Comparison of ENCODE assay signal across 6 cellular contexts in genomic region chr7:65045589-65045988, GRCh38. TPM values are rescaled to one million over a fixed set of nuclear protein-coding genes. Genes with fewer than 3 reads are reported as not detected.
DNase-seq lines count a peak whose midpoint lies in the region; ATAC-seq, FAIRE-seq and TF ChIP-seq lines count a peak whose summit lies in the region.
"Not testable (repeated sequence)": the region's sequence is repeated elsewhere in the genome, so short reads cannot be mapped to it uniquely, and the experiment has no call there.

No MANE protein-coding gene starts in this region.

- CTCF ChIA-PET in K562 (lab: Yijun Ruan, JAX; ENCODE audit: low intra/inter-chr PET ratio): not testable (repeated sequence)

- H2BK12ac ChIP-seq in H9 (ENCODE audit: insufficient read length, low read depth, low read length): not testable (repeated sequence)

- H2BK5ac ChIP-seq in H9 (ENCODE audit: insufficient read length, low read length): not testable (repeated sequence)

- TF ChIP-seq CTCF in H9 (conservative IDR thresholded peaks at IDR 0.05); K562 (IDR thresholded peaks at IDR 0.05 in 2 of 3, conservative IDR thresholded peaks at IDR 0.05 in 1 of 3; ENCODE audit: insufficient read depth in 2 of 3, low read depth in 1 of 3, low read length in 3 of 3); type B pancreatic cell (conservative IDR thresholded peaks at IDR 0.05): not testable (repeated sequence)

- intact Hi-C loops in K562 (cut with micrococcal nuclease): not testable (repeated sequence)

- H3K9me3 Mint-ChIP-seq in H9; stimulated activated effector memory CD8-positive, alpha-beta T cell treated with anti-CD3 and anti-CD28 coated beads, Interleukin-12 subunit alpha, Interleukin-12 subunit beta, amount 100 ng/mL, for 72 hours; type B pancreatic cell: not testable (repeated sequence)

- not testable (repeated sequence) for H4K8ac ChIP-seq in H9 (replicated peaks; ENCODE audit: insufficient read length, low read depth, low read length)

- not testable (repeated sequence) for H3K4ac ChIP-seq in H9 (ENCODE audit: low read depth, low read length)

- H3K23ac ChIP-seq in H9 (ENCODE audit: insufficient read length, low read depth, low read length): not testable (repeated sequence)

- not testable (repeated sequence) for H3K9ac ChIP-seq in H9 (ENCODE audit: extremely low read depth, insufficient read length, low read length); K562 (ENCODE audit: insufficient read depth in 1 of 2, low read depth in 2 of 2, low read length in 2 of 2)

- H2BK15ac ChIP-seq in H9 (ENCODE audit: low read depth, low read length): not testable (repeated sequence)

- not testable (repeated sequence) for H2BK120ac ChIP-seq in H9 (ENCODE audit: low read depth, low read length, poor library complexity, severe bottlenecking)

- peak overlapping the region; percentile 17 to 68 (median 45); a peak in 2 of 7 replicates for H3K27ac Mint-ChIP-seq in H9
- H3K27ac Mint-ChIP-seq in T-helper 17 cell: peak overlapping the region; percentile 49
- H3K27ac Mint-ChIP-seq in stimulated activated effector memory CD8-positive, alpha-beta T cell treated with anti-CD3 and anti-CD28 coated beads, Interleukin-12 subunit alpha, Interleukin-12 subunit beta, amount 100 ng/mL, for 72 hours: peak overlapping the region; percentile 33
- peak overlapping the region; percentile 70 for H3K27ac Mint-ChIP-seq in type B pancreatic cell

- peaks cover 22% of the 10 kb centered on the region for H3K36me3 ChIP-seq in K562 (ENCODE audit: control insufficient read depth, insufficient read depth, low read length)

- not testable (repeated sequence) for H4K91ac ChIP-seq in H9 (ENCODE audit: insufficient read length, low read depth, low read length)

- not testable (repeated sequence) for ATAC-seq in T-helper 17 cell; stimulated activated effector memory CD8-positive, alpha-beta T cell treated with anti-CD3 and anti-CD28 coated beads, Interleukin-12 subunit alpha, Interleukin-12 subunit beta, amount 100 ng/mL, for 72 hours
- ATAC-seq in K562: peak; percentile 11; the same call in 2 of the 3 replicates

- peaks cover 8 to 10% of the 10 kb centered on the region in 2 experiments for H3K4me1 Mint-ChIP-seq in H9
- not testable (repeated sequence) for H3K4me1 Mint-ChIP-seq in T-helper 17 cell; type B pancreatic cell (ENCODE audit: unreplicated experiment)
- H3K4me1 Mint-ChIP-seq in stimulated activated effector memory CD8-positive, alpha-beta T cell treated with anti-CD3 and anti-CD28 coated beads, Interleukin-12 subunit alpha, Interleukin-12 subunit beta, amount 100 ng/mL, for 72 hours: peaks cover 11% of the 10 kb centered on the region

- H3K79me2 ChIP-seq in H9 (ENCODE audit: insufficient read depth, low read length): not testable (repeated sequence)
- H3K79me2 ChIP-seq in K562 (ENCODE audit: control insufficient read depth, insufficient read depth, low read length): peaks cover 46% of the 10 kb centered on the region

- not testable (repeated sequence) for TF ChIP-seq POLR2A in K562 (conservative IDR thresholded peaks at IDR 0.05)

- H3K9me3 ChIP-seq in H9 (ENCODE audit: control insufficient read depth, low read depth, low read length); T-helper 17 cell (ENCODE audit: control insufficient read depth, low read length, poor library complexity, severe bottlenecking); K562 (replicated peaks; ENCODE audit: control insufficient read depth, insufficient read depth, low read depth, low read length): not testable (repeated sequence)

- not testable (repeated sequence) for H3K27ac ChIP-seq in H9 (ENCODE audit: insufficient read length, low read depth, low read length); K562 (ENCODE audit: extremely low read depth, low read depth, low read length)

- not testable (repeated sequence) for H2AK5ac ChIP-seq in H9 (ENCODE audit: insufficient read length, low read length)

- not testable (repeated sequence) for H3T11ph ChIP-seq in H9 (ENCODE audit: low read length)

- H4K20me1 ChIP-seq in H9 (ENCODE audit: control insufficient read depth, insufficient read depth, insufficient read length); K562 (replicated peaks; ENCODE audit: control insufficient read depth, insufficient read depth, low read length): not testable (repeated sequence)

- POLR2A ChIA-PET in K562 (lab: Yijun Ruan, JAX): not testable (repeated sequence)

- TF ChIP-seq EP300 in K562 (IDR thresholded peaks at IDR 0.05; ENCODE audit: low read length): not testable (repeated sequence)

- not testable (repeated sequence) for H4K5ac ChIP-seq in H9 (ENCODE audit: insufficient read length, low read depth, low read length)

- H3K56ac ChIP-seq in H9 (ENCODE audit: insufficient read length, low read depth, low read length): not testable (repeated sequence)

- H3K27me3 Mint-ChIP-seq in H9 (ENCODE audit: low read depth); T-helper 17 cell; type B pancreatic cell: not testable (repeated sequence)

- H3K23me2 ChIP-seq in H9 (ENCODE audit: insufficient read length, low read depth, low read length, poor library complexity, severe bottlenecking): not testable (repeated sequence)

- not testable (repeated sequence) for FAIRE-seq in K562 (lab: Jason Lieb, UNC)

- H3K4me2 ChIP-seq in H9 (ENCODE audit: insufficient read depth, insufficient read length, low read length); K562 (ENCODE audit: insufficient read depth, low read length): not testable (repeated sequence)

- not testable (repeated sequence) for H3K4me3 Mint-ChIP-seq in H9; T-helper 17 cell; stimulated activated effector memory CD8-positive, alpha-beta T cell treated with anti-CD3 and anti-CD28 coated beads, Interleukin-12 subunit alpha, Interleukin-12 subunit beta, amount 100 ng/mL, for 72 hours; type B pancreatic cell

- BruUV-seq in K562 (replicated peaks; lab: Mats Ljungman, UMichigan): not testable (repeated sequence)

- not testable (repeated sequence) for H2AFZ ChIP-seq in H9 (ENCODE audit: low read length); K562 (ENCODE audit: low read depth, low read length)

- not testable (repeated sequence) for H2BK20ac ChIP-seq in H9 (ENCODE audit: low read depth, low read length, poor library complexity, severe bottlenecking)

- not testable (repeated sequence) for H3K9me1 ChIP-seq in K562 (ENCODE audit: control insufficient read depth, insufficient read depth, low read length)

- in situ Hi-C loops in K562 (cut with MboI): not testable (repeated sequence)

- not testable (repeated sequence) for TF ChIP-seq RAD21 in K562 (CRISPR knock-in tag; conservative IDR thresholded peaks at IDR 0.05 in 1 of 2, IDR thresholded peaks at IDR 0.05 in 1 of 2)

- H3K18ac ChIP-seq in H9 (ENCODE audit: insufficient read length, low read depth, low read length): not testable (repeated sequence)

- H3K27me3 ChIP-seq in H9 (ENCODE audit: insufficient read depth, low read length); K562 (ENCODE audit: control insufficient read depth in 2 of 2, insufficient read depth in 2 of 2, low read length in 2 of 2): not testable (repeated sequence)

- H3K36me3 Mint-ChIP-seq in H9 (ENCODE audit: insufficient read depth in 1 of 3, low read depth in 3 of 3); T-helper 17 cell (ENCODE audit: low read depth): not testable (repeated sequence)
- H3K36me3 Mint-ChIP-seq in stimulated activated effector memory CD8-positive, alpha-beta T cell treated with anti-CD3 and anti-CD28 coated beads, Interleukin-12 subunit alpha, Interleukin-12 subunit beta, amount 100 ng/mL, for 72 hours: peaks cover 10% of the 10 kb centered on the region
- H3K36me3 Mint-ChIP-seq in type B pancreatic cell: peaks cover 13% of the 10 kb centered on the region

- not testable (repeated sequence) for H3K4me1 ChIP-seq in H9 (ENCODE audit: insufficient read depth, low read length); K562 (replicated peaks in 1 of 2; ENCODE audit: control insufficient read depth in 2 of 2, insufficient read depth in 2 of 2, low read length in 2 of 2)

- no CpG with 5 or more reads among the region's 2 CpGs for WGBS in H9 (ENCODE audit: extremely low coverage, insufficient read length, low lambda C conversion rate)
- WGBS in K562 (ENCODE audit: insufficient coverage, low coverage, missing lambda C conversion rate): 90% methylated on average over 2 of the region's 2 CpGs

- not testable (repeated sequence) for H3K79me1 ChIP-seq in H9 (ENCODE audit: insufficient read depth, low read depth, low read length, poor library complexity, severe bottlenecking)

- DNase-seq in H9; T-helper 17 cell; K562 (ENCODE audit: extremely low read depth in 1 of 4, low spot score in 3 of 4); stimulated activated effector memory CD8-positive, alpha-beta T cell treated with anti-CD3 and anti-CD28 coated beads, Interleukin-12 subunit alpha, Interleukin-12 subunit beta, amount 100 ng/mL, for 72 hours (ENCODE audit: low spot score in 2 of 2); type B pancreatic cell (ENCODE audit: extremely low spot score, unreplicated experiment): not testable (repeated sequence)
- DNase-seq in MV-4-11 (lab: John Stamatoyannopoulos, UW): peak; percentile 1

- H3K14ac ChIP-seq in H9 (ENCODE audit: insufficient read depth, low read length): not testable (repeated sequence)

- not testable (repeated sequence) for H3K4me3 ChIP-seq in K562

RNA-seq across cellular contexts. Expression of gene ERV3-1, which starts 39.1 kb away (rescaled TPM):
- 13.9 and 16.5 TPM in 2 replicates for total RNA-seq in H9 (2021)
- total RNA-seq in T-helper 17 cell: 10 to 100 TPM; 15.2 to 21.8 TPM
- total RNA-seq in K562 (2011; cell fraction: chromatin; rRNA removed; ENCODE audit: low replicate concordance): 63.4 and 111 TPM in 2 replicates
- total RNA-seq in K562 (2011; cell fraction: nucleolus; rRNA removed): 46.4 and 53.8 TPM in 2 replicates
- 86.2 and 152 TPM in 2 replicates for total RNA-seq in K562 (2011; cell fraction: nucleoplasm; rRNA removed)
- total RNA-seq in K562 (2014; rRNA removed): 13.9 and 15.6 TPM in 2 replicates
- total RNA-seq in K562 (2014; rRNA removed; fragmentation: Illumina TruSeq; extraction: Trizol): 22.0 TPM in 2 replicates
- 21.2 and 23.6 TPM in 2 replicates for total RNA-seq in K562 (2015; rRNA removed; fragmentation: Illumina TruSeq; extraction: Trizol)
- 15.7 and 18.4 TPM in 2 replicates for total RNA-seq in K562 (2021)
- 27.2 and 30.0 TPM in 2 replicates for polyA plus RNA-seq in K562 (2011; rRNA removed)
- polyA plus RNA-seq in K562 (2011; cell fraction: cytosol; rRNA removed): 6.5 and 14.5 TPM in 2 replicates
- 77.7 and 109 TPM in 2 replicates for polyA plus RNA-seq in K562 (2011; cell fraction: nucleus; rRNA removed)
- 15.4 and 70.9 TPM in 2 replicates for polyA plus RNA-seq in K562 (2012)
- 22.0 and 25.6 TPM in 2 replicates for polyA plus RNA-seq in K562 (2014; fragmentation: Illumina TruSeq; extraction: Trizol)
- 10 to 100 TPM; 10.2 to 13.7 TPM for polyA plus RNA-seq in K562 (2014; fragmentation: Nextera tagmentation; extraction: Ambion mirVana)
- polyA plus RNA-seq in K562 (2014; rRNA removed): 24.2 and 27.5 TPM in 2 replicates
- 27.6 and 30.0 TPM in 2 replicates for polyA minus RNA-seq in K562 (2011; rRNA and poly(A)+ RNA removed)
- polyA minus RNA-seq in K562 (2011; cell fraction: cytosol; rRNA and poly(A)+ RNA removed): 12.8 and 14.7 TPM in 2 replicates
- polyA minus RNA-seq in K562 (2011; cell fraction: nucleus; rRNA and poly(A)+ RNA removed): 61.4 and 77.4 TPM in 2 replicates
- 22.9 and 31.6 TPM in 2 replicates for total RNA-seq in type B pancreatic cell (ENCODE audit: low replicate concordance)

RNA-seq across cellular contexts. Expression of gene ZNF117, which starts 54.8 kb away (rescaled TPM):
- 11.6 and 13.6 TPM in 2 replicates for total RNA-seq in H9 (2021)
- 1 to 10 TPM; 1.4 to 4.4 TPM for total RNA-seq in T-helper 17 cell
- 13.4 and 57.5 TPM in 2 replicates for total RNA-seq in K562 (2011; cell fraction: chromatin; rRNA removed; ENCODE audit: low replicate concordance)
- 6.2 and 10.7 TPM in 2 replicates for total RNA-seq in K562 (2011; cell fraction: nucleolus; rRNA removed)
- total RNA-seq in K562 (2011; cell fraction: nucleoplasm; rRNA removed): 23.7 and 38.9 TPM in 2 replicates
- total RNA-seq in K562 (2014; rRNA removed): 6.3 and 6.7 TPM in 2 replicates
- total RNA-seq in K562 (2014; rRNA removed; fragmentation: Illumina TruSeq; extraction: Trizol): 15.5 and 17.4 TPM in 2 replicates
- total RNA-seq in K562 (2015; rRNA removed; fragmentation: Illumina TruSeq; extraction: Trizol): 16.4 and 18.9 TPM in 2 replicates
- 8.5 and 9.3 TPM in 2 replicates for total RNA-seq in K562 (2021)
- 14.4 and 17.8 TPM in 2 replicates for polyA plus RNA-seq in K562 (2011; rRNA removed)
- polyA plus RNA-seq in K562 (2011; cell fraction: cytosol; rRNA removed): 0.88 and 2.7 TPM in 2 replicates
- 24.7 and 26.3 TPM in 2 replicates for polyA plus RNA-seq in K562 (2011; cell fraction: nucleus; rRNA removed)
- polyA plus RNA-seq in K562 (2012): 7.3 and 50.4 TPM in 2 replicates
- polyA plus RNA-seq in K562 (2014; fragmentation: Illumina TruSeq; extraction: Trizol): 13.3 and 17.6 TPM in 2 replicates
- polyA plus RNA-seq in K562 (2014; fragmentation: Nextera tagmentation; extraction: Ambion mirVana): 1 to 10 TPM; 2.5 to 3.7 TPM
- polyA plus RNA-seq in K562 (2014; rRNA removed): 12.8 and 14.1 TPM in 2 replicates
- 13.7 and 17.5 TPM in 2 replicates for polyA minus RNA-seq in K562 (2011; rRNA and poly(A)+ RNA removed)
- 2.5 and 3.2 TPM in 2 replicates for polyA minus RNA-seq in K562 (2011; cell fraction: cytosol; rRNA and poly(A)+ RNA removed)
- 18.8 and 29.1 TPM in 2 replicates for polyA minus RNA-seq in K562 (2011; cell fraction: nucleus; rRNA and poly(A)+ RNA removed)
- total RNA-seq in type B pancreatic cell (ENCODE audit: low replicate concordance): 18.8 and 24.4 TPM in 2 replicates
